8 cellular contexts compared by ENCODE assay signal in the genomic region with DNA sequence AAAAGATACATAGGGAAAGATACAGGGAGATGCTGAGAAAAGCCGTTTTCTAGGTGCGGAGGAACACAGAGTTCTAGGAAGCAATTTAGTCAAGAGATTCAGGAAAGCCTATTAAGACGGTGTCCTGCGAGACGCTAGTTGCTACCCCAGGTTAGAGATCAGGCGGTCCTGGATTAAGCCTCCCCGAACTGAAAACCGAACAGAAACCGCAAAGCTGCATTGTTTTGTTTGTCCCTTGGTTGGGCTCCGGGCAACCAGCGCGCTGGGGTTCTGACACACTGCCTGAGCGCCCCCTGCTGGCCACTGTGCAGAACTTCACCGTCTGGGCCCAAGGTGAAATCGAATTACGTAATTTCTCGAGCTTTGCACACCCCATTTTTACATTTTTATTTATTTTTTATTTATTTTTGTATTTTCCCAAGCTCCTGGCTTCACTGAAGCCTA. TPM values are rescaled to one million over a fixed set of nuclear protein-coding genes. Genes with fewer than 3 reads are reported as not detected.
A peak's percentile ranks its signal among the peaks of the same experiment; 100 is the strongest.
DNase-seq lines count a peak whose midpoint lies in the region; ATAC-seq and TF ChIP-seq lines count a peak whose summit lies in the region.

No MANE protein-coding gene starts in this region.

- no peaks in the 10 kb centered on the region for H3K36me3 Mint-ChIP-seq in WTC11

- no peak for TF ChIP-seq POLR2A in spleen (IDR thresholded peaks at IDR 0.05)

- peaks cover 12% of the 10 kb centered on the region for H3K27me3 Mint-ChIP-seq in WTC11 (ENCODE audit: low read depth)

- CTCF ChIA-PET in WTC11 (lab: Charles Lee): interaction anchor here (0.6 to 4.9 kb wide), 39 partner anchors 9 to 988 kb away, joined by 3 to 161 read pairs (median 3); partner anchors contain the start of genes FSTL1, LRRC58, NDUFB4 and STXBP5L

- peak overlapping the region; percentile 95 for H3K4me3 Mint-ChIP-seq in WTC11

- in situ Hi-C loops in ACHN (cut with HindIII; ENCODE audit: low pct_ligation_motif_present, low pct_unique_long_range_greater_than_20kb, low sequenced_read_pairs): no loop called here

- H3K27ac ChIP-seq in spleen: peak overlapping the region; percentile 58 to 87 (median 82)

- H3K9me3 Mint-ChIP-seq in WTC11: no peaks in the 10 kb centered on the region

- H3K4me1 Mint-ChIP-seq in WTC11: peaks cover 26% of the 10 kb centered on the region

- peak overlapping the region; percentile 40 to 53 for H3K4me3 ChIP-seq in cardiac fibroblast (replicated peaks in 1 of 2; ENCODE audit: low read depth in 2 of 2, low read length in 2 of 2)
- peak overlapping the region in 7 of 8 donors; percentile 16 to 62 (median 35) for H3K4me3 ChIP-seq in spleen

- peaks cover 12 to 50% (median 31%) of the 10 kb centered on the region in 6 donors for H3K4me1 ChIP-seq in spleen

- POLR2A ChIA-PET in WTC11 (lab: Charles Lee): interaction anchor here (0.7 to 1.7 kb wide), 4 partner anchors 31 to 191 kb away, joined by 4 to 16 read pairs (median 4); partner anchors contain the start of gene FSTL1

- H3K27me3 ChIP-seq in spleen (replicated peaks in 1 of 7): peaks cover 0 to 4% (median 0%) of the 10 kb centered on the region in 7 donors

- H3K9me3 ChIP-seq in spleen: no peaks in the 10 kb centered on the region

- H3K27ac Mint-ChIP-seq in WTC11: no peak overlapping the region

- ATAC-seq in GM18867 (IDR thresholded peaks at IDR 0.05; ENCODE audit: unreplicated experiment) (peak; percentile 95), HG03108 (IDR thresholded peaks at IDR 0.05; ENCODE audit: unreplicated experiment) (peak; percentile 83), WTC11 (peak; percentile 66)

- H3K36me3 ChIP-seq in spleen: no peaks in the 10 kb centered on the region

- peak; percentile 98 for TF ChIP-seq CTCF in WTC11 (IDR thresholded peaks at IDR 0.05)
- TF ChIP-seq CTCF in cardiac fibroblast (IDR thresholded peaks at IDR 0.05; ENCODE audit: low read depth, low read length): peak; percentile 91
- peak; percentile 96 to 99 (median 98) for TF ChIP-seq CTCF in spleen (IDR thresholded peaks at IDR 0.05 in 8 of 11, conservative IDR thresholded peaks at IDR 0.05 in 3 of 11)

- DNase-seq in ACHN: peak; percentile 83
- DNase-seq in NCI-H2196 (lab: John Stamatoyannopoulos, UW; ENCODE audit: unreplicated experiment): peak; percentile 96
- peak; percentile 90 for DNase-seq in WTC11 (ENCODE audit: low spot score)
- peak; percentile 93 to 96 for DNase-seq in cardiac fibroblast (ENCODE audit: low read depth in 2 of 2)
- DNase-seq in iris pigment epithelial cell (ENCODE audit: low read depth): peak; percentile 91
- peak; percentile 95 for DNase-seq in spleen

- WGBS in spleen, 5 donors: 0 to 2% (median 1%) methylated on average over 17 of the region's 17 CpGs

- intact Hi-C loops in spleen (cut with DNase I; ENCODE audit: low total_unique reads): loop anchor here (5.0 to 10.0 kb wide), 3 partner anchors 134 to 664 kb away; no protein-coding TSS in a partner anchor

TF ChIP-seq in WTC11, 78 proteins besides CTCF, POLR2A, EP300 and RAD21:
- TF ChIP-seq NFE2L1 (CRISPR knock-in tag; IDR thresholded peaks at IDR 0.05) (no peak), NR3C1 (CRISPR knock-in tag; conservative IDR thresholded peaks at IDR 0.05; ENCODE audit: low read depth) (no peak), ZNF396 (CRISPR knock-in tag; IDR thresholded peaks at IDR 0.05; ENCODE audit: borderline replicate concordance) (no peak), RELA (CRISPR knock-in tag; IDR thresholded peaks at IDR 0.05; ENCODE audit: borderline replicate concordance) (no peak), FOXK1 (CRISPR knock-in tag; IDR thresholded peaks at IDR 0.05) (no peak), MXD4 (CRISPR knock-in tag; IDR thresholded peaks at IDR 0.05; ENCODE audit: borderline replicate concordance) (no peak), AR (CRISPR knock-in tag; IDR thresholded peaks at IDR 0.05) (no peak), ZNF219 (CRISPR knock-in tag; IDR thresholded peaks at IDR 0.05; ENCODE audit: borderline replicate concordance) (no peak), IRF1 (CRISPR knock-in tag; IDR thresholded peaks at IDR 0.05) (no peak), ZNF671 (CRISPR knock-in tag; IDR thresholded peaks at IDR 0.05) (no peak), FOXP4 (CRISPR knock-in tag; IDR thresholded peaks at IDR 0.05) (no peak)
- TF ChIP-seq, protein P1, sequence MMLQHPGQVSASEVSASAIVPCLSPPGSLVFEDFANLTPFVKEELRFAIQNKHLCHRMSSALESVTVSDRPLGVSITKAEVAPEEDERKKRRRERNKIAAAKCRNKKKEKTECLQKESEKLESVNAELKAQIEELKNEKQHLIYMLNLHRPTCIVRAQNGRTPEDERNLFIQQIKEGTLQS (CRISPR knock-in tag; conservative IDR thresholded peaks at IDR 0.05): no peak
- TF ChIP-seq, protein P2, sequence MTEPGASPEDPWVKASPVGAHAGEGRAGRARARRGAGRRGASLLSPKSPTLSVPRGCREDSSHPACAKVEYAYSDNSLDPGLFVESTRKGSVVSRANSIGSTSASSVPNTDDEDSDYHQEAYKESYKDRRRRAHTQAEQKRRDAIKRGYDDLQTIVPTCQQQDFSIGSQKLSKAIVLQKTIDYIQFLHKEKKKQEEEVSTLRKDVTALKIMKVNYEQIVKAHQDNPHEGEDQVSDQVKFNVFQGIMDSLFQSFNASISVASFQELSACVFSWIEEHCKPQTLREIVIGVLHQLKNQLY (CRISPR knock-in tag; IDR thresholded peaks at IDR 0.05): no peak
- TF ChIP-seq, protein P3, sequence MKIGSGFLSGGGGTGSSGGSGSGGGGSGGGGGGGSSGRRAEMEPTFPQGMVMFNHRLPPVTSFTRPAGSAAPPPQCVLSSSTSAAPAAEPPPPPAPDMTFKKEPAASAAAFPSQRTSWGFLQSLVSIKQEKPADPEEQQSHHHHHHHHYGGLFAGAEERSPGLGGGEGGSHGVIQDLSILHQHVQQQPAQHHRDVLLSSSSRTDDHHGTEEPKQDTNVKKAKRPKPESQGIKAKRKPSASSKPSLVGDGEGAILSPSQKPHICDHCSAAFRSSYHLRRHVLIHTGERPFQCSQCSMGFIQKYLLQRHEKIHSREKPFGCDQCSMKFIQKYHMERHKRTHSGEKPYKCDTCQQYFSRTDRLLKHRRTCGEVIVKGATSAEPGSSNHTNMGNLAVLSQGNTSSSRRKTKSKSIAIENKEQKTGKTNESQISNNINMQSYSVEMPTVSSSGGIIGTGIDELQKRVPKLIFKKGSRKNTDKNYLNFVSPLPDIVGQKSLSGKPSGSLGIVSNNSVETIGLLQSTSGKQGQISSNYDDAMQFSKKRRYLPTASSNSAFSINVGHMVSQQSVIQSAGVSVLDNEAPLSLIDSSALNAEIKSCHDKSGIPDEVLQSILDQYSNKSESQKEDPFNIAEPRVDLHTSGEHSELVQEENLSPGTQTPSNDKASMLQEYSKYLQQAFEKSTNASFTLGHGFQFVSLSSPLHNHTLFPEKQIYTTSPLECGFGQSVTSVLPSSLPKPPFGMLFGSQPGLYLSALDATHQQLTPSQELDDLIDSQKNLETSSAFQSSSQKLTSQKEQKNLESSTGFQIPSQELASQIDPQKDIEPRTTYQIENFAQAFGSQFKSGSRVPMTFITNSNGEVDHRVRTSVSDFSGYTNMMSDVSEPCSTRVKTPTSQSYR (CRISPR knock-in tag; IDR thresholded peaks at IDR 0.05): no peak

RNA-seq across cellular contexts. Expression of gene NDUFB4, which starts 37.3 kb away (rescaled TPM):
- total RNA-seq in WTC11 (2021) (174 to 237 TPM (median 223 TPM) in 3 replicates), spleen (10 to 100 TPM; 65.9 to 97.8 (median 75.2) TPM)
- 100 to 1,000 TPM; 119 to 158 (median 141) TPM for polyA plus RNA-seq in spleen

Comparison
In these comparisons a context has a peak if more than half of its experiments do, and no peak if none do; other contexts are left out.
1. Peak in every context shown above with its lines: DNase-seq, ATAC-seq, H3K4me3 ChIP-seq and H3K27ac ChIP-seq.